Comparison of ENCODE assay signal across 17 cellular contexts in the genomic region with DNA sequence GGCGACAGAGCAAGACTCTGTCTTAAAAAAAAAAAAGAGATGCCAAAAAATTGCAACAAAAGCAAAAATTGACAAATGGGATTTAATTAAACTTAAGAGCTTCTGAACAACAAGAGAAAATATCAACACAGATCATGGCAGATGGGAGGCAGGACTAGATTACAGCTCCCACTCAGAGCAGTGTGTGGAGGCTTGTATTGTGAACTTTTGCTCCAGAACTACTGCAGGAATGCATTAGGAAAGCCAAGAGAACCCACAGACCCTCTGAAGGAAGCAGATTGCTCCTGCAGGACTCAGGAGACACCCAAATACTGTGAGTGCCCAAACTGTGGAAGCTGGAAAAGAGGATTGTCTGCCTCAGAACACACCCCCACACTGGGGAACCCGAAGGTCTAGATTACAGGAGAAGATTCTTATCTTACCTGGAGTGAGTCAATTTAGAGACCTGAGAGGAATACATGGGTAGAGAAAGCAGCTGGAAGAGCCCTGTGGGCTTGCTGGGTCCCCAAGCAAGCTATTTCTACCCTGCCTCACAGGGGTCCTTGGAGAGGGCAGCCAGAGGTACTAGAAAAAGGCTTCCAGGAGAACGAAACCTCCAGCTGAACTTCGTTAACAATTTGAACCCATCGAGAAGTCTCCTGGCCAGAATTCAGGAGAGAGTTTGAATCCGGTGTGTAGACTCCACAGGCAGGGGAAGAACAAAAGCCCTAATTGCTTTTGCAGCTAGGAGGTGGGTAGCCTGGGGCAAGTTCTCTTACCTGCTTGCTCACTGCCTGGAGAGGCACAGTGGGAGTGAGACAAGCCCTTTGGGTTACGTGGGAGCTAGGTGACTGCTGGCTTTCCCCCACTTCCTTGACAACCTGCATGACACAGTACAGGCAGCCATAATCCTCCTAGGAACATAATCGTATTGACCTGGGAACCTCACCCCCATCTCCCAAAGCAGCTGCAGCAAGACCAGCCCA.
"Had no signal": no experiment of that assay in that cellular context is flagged by ENCODE, and none has a peak within 500 bp of the region (broad histone marks: within the 10 kb centered on the region; RNA-seq: fewer than 3 reads in every experiment).

No MANE protein-coding gene starts in this region.

- H3K27me3 ChIP-seq: ascending aorta, heart left ventricle, pancreas, spleen, suprapubic skin had no signal

- H3K9me3 Mint-ChIP-seq: activated T-helper 1 cell treated with anti-CD3 and anti-CD28 coated beads, Interleukin-12 subunit alpha, Interleukin-12 subunit beta, Interleukin-2, Interleukin-4 antibody, amounts not matched to agents 30 ng/mL and 10 ng/mL and 1 ng/mL, durations not matched to agents 14 hours and 24 hours and 36 hours; T-helper 2 cell treated with Interferon-gamma antibody and Interleukin-4, amounts not matched to agents 5 μg/mL and 100 μg/mL, for 36 hours had no signal

- DNase-seq: activated CD4-positive, alpha-beta T cell treated with anti-CD3 and anti-CD28 coated beads, Interleukin-2, amount 50 U/mL, for 1 hour; activated naive CD4-positive, alpha-beta T cell; midbrain; pancreas; spleen; SW 1271; trophoblast cell had no signal

- H3K4me3 ChIP-seq: ascending aorta, heart left ventricle, lung, pancreas, spleen, suprapubic skin had no signal

- ATAC-seq: esophagus mucosa, heart left ventricle, pancreas, sciatic nerve had no signal

- H3K27ac ChIP-seq: ascending aorta, heart left ventricle, pancreas, spleen, suprapubic skin had no signal

- H3K36me3 ChIP-seq: ascending aorta, heart left ventricle, pancreas, spleen, suprapubic skin had no signal

- H3K4me1 Mint-ChIP-seq: neural crest cell had no signal

- H3K4me1 ChIP-seq: ascending aorta, heart left ventricle, pancreas, spleen, suprapubic skin had no signal

- H3K27ac Mint-ChIP-seq: activated T-helper 1 cell treated with anti-CD3 and anti-CD28 coated beads, Interleukin-12 subunit alpha, Interleukin-12 subunit beta, Interleukin-2, Interleukin-4 antibody, amounts not matched to agents 30 ng/mL and 10 ng/mL and 1 ng/mL, durations not matched to agents 14 hours and 24 hours and 36 hours; stimulated activated naive CD8-positive, alpha-beta T cell treated with anti-CD3 and anti-CD28 coated beads, Interleukin-15, Interleukin-2, amounts not matched to agents 100 ng/mL and 50 ng/mL, for 24 hours; T-helper 2 cell treated with Interferon-gamma antibody and Interleukin-4, amounts not matched to agents 5 μg/mL and 100 μg/mL, for 36 hours had no signal

- H3K4me3 Mint-ChIP-seq: activated T-helper 1 cell treated with anti-CD3 and anti-CD28 coated beads, Interleukin-12 subunit alpha, Interleukin-12 subunit beta, Interleukin-2, Interleukin-4 antibody, amounts not matched to agents 30 ng/mL and 10 ng/mL and 1 ng/mL, durations not matched to agents 14 hours and 24 hours and 36 hours; neural crest cell; stimulated activated naive CD8-positive, alpha-beta T cell treated with anti-CD3 and anti-CD28 coated beads, Interleukin-15, Interleukin-2, amounts not matched to agents 100 ng/mL and 50 ng/mL, for 24 hours; T-helper 2 cell treated with Interferon-gamma antibody and Interleukin-4, amounts not matched to agents 5 μg/mL and 100 μg/mL, for 36 hours had no signal

- H3K9me3 ChIP-seq: ascending aorta, pancreas, suprapubic skin had no signal
